1 cellular context compared by ENCODE assay signal in the genomic region with DNA sequence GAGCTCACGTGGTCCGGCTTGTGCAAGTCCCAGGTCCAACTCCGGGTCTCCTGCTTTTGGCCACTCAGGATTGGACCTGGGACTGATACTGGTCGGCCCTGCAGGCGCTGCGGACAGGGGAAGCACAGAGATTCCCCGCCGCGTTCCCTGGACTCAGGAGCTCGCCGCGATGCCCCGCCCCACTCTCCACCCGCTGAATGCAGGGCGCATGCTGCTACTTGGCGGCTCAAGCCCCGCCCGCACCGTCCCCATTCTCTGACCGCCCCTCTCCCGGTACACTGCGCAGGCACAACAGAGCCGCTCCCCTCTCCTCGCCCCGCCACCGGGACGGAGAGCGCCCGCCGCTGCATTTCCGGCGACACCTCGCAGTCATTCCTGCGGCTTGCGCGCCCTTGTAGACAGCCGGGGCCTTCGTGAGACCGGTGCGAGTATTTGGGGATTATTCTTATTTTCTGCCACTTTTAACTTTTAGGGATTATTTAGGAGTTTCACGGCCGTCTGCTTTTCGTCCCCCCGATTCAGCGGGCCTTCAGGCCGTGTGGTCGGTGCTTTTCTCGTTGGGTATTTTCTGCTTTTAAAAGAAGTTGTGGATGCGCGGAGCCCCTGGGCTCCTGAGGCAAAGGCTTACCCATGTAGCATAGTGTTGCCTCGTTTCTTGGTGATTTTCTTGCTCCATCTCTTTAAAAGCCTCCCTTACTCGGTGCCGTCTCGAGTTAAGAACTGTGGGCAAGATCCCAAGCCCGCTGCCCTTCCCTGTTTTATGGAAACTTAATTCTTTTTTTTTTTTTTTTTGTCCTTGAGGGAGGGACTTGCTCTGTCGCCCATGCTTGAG.
TF ChIP-seq lines count a peak whose summit lies in the region.

A gene (plus strand): TSS at position 251 of the 832 bp plus-strand sequence. CDS start 1,544 bp downstream, outside the sequence.

TF ChIP-seq in K562, 482 proteins besides CTCF, POLR2A, EP300 and RAD21 (continued from another document and continues in another):
- TF ChIP-seq, protein P1, sequence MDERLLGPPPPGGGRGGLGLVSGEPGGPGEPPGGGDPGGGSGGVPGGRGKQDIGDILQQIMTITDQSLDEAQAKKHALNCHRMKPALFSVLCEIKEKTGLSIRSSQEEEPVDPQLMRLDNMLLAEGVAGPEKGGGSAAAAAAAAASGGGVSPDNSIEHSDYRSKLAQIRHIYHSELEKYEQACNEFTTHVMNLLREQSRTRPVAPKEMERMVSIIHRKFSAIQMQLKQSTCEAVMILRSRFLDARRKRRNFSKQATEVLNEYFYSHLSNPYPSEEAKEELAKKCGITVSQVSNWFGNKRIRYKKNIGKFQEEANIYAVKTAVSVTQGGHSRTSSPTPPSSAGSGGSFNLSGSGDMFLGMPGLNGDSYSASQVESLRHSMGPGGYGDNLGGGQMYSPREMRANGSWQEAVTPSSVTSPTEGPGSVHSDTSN (CRISPR knock-in tag; IDR thresholded peaks at IDR 0.05; ENCODE audit: low read depth): no peak
- TF ChIP-seq, protein P1 (tag; conservative IDR thresholded peaks at IDR 0.05; ENCODE audit: low read depth): no peak
- TF ChIP-seq HDAC2 (IDR thresholded peaks at IDR 0.05): no peak; the same call in 1 of the 2 replicates
- TF ChIP-seq, protein P2, sequence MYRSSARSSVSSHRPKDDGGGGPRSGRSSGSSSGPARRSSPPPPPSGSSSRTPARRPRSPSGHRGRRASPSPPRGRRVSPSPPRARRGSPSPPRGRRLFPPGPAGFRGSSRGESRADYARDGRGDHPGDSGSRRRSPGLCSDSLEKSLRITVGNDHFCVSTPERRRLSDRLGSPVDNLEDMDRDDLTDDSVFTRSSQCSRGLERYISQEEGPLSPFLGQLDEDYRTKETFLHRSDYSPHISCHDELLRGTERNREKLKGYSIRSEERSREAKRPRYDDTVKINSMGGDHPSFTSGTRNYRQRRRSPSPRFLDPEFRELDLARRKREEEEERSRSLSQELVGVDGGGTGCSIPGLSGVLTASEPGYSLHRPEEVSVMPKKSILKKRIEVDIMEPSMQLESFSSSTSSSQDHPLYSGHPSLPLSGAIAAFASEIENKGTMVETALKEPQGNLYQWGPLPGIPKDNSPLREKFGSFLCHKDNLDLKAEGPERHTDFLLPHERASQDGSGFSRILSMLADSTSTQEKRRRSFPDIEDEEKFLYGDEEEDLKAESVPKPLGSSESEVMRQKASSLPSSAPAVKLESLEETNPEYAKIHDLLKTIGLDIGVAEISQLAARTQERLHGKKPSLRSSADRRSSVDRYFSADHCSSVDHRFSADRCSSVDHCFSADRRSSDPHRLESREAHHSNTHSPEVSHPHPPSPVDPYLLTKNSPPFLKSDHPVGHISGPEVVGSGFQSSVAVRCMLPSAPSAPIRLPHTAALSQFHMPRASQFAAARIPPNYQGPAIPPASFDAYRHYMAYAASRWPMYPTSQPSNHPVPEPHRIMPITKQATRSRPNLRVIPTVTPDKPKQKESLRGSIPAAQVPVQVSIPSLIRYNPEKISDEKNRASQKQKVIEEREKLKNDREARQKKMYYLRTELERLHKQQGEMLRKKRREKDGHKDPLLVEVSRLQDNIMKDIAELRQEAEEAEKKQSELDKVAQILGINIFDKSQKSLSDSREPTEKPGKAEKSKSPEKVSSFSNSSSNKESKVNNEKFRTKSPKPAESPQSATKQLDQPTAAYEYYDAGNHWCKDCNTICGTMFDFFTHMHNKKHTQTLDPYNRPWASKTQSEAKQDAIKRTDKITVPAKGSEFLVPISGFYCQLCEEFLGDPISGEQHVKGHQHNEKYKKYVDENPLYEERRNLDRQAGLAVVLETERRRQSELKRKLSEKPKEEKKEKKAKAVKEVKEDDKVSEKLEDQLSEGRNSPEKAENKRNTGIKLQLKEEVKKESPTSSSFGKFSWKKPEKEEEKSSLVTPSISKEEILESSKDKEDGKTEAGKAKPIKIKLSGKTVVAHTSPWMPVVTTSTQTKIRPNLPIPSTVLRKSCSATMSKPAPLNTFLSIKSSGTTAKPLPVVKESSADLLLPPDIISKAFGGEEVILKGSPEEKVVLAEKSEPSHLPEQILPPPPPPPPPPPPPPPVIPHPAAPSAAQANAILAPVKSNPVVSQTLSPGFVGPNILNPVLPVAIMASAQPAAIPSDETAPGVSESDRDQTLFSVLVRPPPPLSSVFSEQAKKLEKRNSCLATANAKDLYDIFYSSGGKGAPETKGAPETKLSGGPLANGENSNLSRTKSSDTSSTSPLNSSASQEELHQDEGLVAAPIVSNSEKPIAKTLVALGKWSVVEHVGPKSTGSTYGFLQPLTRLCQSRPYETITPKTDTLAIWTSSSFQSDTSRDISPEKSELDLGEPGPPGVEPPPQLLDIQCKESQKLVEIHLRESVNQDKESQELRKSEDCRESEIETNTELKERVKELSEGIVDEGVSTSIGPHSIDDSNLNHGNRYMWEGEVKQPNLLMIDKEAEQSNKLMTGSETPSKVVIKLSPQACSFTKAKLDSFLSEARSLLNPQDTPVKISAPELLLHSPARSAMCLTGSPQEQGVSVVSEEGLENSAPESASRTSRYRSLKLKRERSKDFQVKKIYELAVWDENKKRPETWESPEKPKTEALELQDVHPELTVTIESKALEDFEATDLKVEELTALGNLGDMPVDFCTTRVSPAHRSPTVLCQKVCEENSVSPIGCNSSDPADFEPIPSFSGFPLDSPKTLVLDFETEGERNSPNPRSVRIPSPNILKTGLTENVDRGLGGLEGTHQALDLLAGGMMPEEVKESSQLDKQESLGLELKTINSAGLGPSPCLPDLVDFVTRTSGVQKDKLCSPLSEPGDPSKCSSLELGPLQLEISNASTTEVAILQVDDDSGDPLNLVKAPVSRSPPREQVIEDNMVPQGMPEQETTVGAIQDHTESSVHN (IDR thresholded peaks at IDR 0.05; ENCODE audit: borderline replicate concordance in 1 of 2, low read depth in 1 of 2): peak in 1 of 2 experiments; percentile 58; a peak in 2 of 4 replicates
- TF ChIP-seq, protein P3, sequence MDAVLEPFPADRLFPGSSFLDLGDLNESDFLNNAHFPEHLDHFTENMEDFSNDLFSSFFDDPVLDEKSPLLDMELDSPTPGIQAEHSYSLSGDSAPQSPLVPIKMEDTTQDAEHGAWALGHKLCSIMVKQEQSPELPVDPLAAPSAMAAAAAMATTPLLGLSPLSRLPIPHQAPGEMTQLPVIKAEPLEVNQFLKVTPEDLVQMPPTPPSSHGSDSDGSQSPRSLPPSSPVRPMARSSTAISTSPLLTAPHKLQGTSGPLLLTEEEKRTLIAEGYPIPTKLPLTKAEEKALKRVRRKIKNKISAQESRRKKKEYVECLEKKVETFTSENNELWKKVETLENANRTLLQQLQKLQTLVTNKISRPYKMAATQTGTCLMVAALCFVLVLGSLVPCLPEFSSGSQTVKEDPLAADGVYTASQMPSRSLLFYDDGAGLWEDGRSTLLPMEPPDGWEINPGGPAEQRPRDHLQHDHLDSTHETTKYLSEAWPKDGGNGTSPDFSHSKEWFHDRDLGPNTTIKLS (IDR thresholded peaks at IDR 0.05; ENCODE audit: borderline replicate concordance, low read depth): peak; percentile 15; the same call in 1 of the 2 replicates
- TF ChIP-seq ESRRA (IDR thresholded peaks at IDR 0.05; ENCODE audit: borderline replicate concordance, low read depth): peak; percentile 68; the same call in 1 of the 2 replicates
- TF ChIP-seq ZKSCAN3 (CRISPR knock-in tag; IDR thresholded peaks at IDR 0.05): no peak
- TF ChIP-seq SMARCE1 (IDR thresholded peaks at IDR 0.05): peak; percentile 46; the same call in 1 of the 2 replicates
- TF ChIP-seq, protein P4, sequence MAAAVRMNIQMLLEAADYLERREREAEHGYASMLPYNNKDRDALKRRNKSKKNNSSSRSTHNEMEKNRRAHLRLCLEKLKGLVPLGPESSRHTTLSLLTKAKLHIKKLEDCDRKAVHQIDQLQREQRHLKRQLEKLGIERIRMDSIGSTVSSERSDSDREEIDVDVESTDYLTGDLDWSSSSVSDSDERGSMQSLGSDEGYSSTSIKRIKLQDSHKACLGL (CRISPR knock-in tag; IDR thresholded peaks at IDR 0.05; ENCODE audit: borderline replicate concordance, poor library complexity, severe bottlenecking): peak; percentile 35
- TF ChIP-seq ZNF551 (CRISPR knock-in tag; IDR thresholded peaks at IDR 0.05): no peak
- no peak for TF ChIP-seq ETS2 (tag; IDR thresholded peaks at IDR 0.05; ENCODE audit: borderline replicate concordance, poor library complexity, severe bottlenecking)
- TF ChIP-seq CBX8 (IDR thresholded peaks at IDR 0.05; ENCODE audit: borderline replicate concordance, extremely low read depth, low read depth, low read length, poor library complexity, severe bottlenecking): no peak
- peak; percentile 25 for TF ChIP-seq NFE2 (IDR thresholded peaks at IDR 0.05; ENCODE audit: low read depth)
- peak; percentile 90 for TF ChIP-seq POLR2H (tag; IDR thresholded peaks at IDR 0.05; ENCODE audit: low read depth)
- TF ChIP-seq, protein P5, sequence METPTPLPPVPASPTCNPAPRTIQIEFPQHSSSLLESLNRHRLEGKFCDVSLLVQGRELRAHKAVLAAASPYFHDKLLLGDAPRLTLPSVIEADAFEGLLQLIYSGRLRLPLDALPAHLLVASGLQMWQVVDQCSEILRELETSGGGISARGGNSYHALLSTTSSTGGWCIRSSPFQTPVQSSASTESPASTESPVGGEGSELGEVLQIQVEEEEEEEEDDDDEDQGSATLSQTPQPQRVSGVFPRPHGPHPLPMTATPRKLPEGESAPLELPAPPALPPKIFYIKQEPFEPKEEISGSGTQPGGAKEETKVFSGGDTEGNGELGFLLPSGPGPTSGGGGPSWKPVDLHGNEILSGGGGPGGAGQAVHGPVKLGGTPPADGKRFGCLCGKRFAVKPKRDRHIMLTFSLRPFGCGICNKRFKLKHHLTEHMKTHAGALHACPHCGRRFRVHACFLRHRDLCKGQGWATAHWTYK (CRISPR knock-in tag; IDR thresholded peaks at IDR 0.05): no peak
- TF ChIP-seq CHD2 (IDR thresholded peaks at IDR 0.05; ENCODE audit: low read depth, low read length): no peak
- peak; percentile 65 for TF ChIP-seq CREB1 (IDR thresholded peaks at IDR 0.05)
- peak; percentile 68; the same call in 1 of the 2 replicates for TF ChIP-seq CREB1 (CRISPR knock-in tag; IDR thresholded peaks at IDR 0.05)
- no peak for TF ChIP-seq ZNF445 (CRISPR knock-in tag; IDR thresholded peaks at IDR 0.05; ENCODE audit: low read depth)
- TF ChIP-seq BHLHE40 (IDR thresholded peaks at IDR 0.05; ENCODE audit: low read length): peak; percentile 80
- peak; percentile 83 for TF ChIP-seq RNF2 (IDR thresholded peaks at IDR 0.05)
- TF ChIP-seq, protein P6, sequence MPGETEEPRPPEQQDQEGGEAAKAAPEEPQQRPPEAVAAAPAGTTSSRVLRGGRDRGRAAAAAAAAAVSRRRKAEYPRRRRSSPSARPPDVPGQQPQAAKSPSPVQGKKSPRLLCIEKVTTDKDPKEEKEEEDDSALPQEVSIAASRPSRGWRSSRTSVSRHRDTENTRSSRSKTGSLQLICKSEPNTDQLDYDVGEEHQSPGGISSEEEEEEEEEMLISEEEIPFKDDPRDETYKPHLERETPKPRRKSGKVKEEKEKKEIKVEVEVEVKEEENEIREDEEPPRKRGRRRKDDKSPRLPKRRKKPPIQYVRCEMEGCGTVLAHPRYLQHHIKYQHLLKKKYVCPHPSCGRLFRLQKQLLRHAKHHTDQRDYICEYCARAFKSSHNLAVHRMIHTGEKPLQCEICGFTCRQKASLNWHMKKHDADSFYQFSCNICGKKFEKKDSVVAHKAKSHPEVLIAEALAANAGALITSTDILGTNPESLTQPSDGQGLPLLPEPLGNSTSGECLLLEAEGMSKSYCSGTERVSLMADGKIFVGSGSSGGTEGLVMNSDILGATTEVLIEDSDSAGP (CRISPR knock-in tag; IDR thresholded peaks at IDR 0.05): no peak
- TF ChIP-seq TFAM (CRISPR knock-in tag; conservative IDR thresholded peaks at IDR 0.05): no peak
- no peak for TF ChIP-seq TSC22D4 (tag; IDR thresholded peaks at IDR 0.05)
- TF ChIP-seq FOS (IDR thresholded peaks at IDR 0.05; ENCODE audit: extremely low read depth, insufficient read length): no peak
- TF ChIP-seq, protein P7, sequence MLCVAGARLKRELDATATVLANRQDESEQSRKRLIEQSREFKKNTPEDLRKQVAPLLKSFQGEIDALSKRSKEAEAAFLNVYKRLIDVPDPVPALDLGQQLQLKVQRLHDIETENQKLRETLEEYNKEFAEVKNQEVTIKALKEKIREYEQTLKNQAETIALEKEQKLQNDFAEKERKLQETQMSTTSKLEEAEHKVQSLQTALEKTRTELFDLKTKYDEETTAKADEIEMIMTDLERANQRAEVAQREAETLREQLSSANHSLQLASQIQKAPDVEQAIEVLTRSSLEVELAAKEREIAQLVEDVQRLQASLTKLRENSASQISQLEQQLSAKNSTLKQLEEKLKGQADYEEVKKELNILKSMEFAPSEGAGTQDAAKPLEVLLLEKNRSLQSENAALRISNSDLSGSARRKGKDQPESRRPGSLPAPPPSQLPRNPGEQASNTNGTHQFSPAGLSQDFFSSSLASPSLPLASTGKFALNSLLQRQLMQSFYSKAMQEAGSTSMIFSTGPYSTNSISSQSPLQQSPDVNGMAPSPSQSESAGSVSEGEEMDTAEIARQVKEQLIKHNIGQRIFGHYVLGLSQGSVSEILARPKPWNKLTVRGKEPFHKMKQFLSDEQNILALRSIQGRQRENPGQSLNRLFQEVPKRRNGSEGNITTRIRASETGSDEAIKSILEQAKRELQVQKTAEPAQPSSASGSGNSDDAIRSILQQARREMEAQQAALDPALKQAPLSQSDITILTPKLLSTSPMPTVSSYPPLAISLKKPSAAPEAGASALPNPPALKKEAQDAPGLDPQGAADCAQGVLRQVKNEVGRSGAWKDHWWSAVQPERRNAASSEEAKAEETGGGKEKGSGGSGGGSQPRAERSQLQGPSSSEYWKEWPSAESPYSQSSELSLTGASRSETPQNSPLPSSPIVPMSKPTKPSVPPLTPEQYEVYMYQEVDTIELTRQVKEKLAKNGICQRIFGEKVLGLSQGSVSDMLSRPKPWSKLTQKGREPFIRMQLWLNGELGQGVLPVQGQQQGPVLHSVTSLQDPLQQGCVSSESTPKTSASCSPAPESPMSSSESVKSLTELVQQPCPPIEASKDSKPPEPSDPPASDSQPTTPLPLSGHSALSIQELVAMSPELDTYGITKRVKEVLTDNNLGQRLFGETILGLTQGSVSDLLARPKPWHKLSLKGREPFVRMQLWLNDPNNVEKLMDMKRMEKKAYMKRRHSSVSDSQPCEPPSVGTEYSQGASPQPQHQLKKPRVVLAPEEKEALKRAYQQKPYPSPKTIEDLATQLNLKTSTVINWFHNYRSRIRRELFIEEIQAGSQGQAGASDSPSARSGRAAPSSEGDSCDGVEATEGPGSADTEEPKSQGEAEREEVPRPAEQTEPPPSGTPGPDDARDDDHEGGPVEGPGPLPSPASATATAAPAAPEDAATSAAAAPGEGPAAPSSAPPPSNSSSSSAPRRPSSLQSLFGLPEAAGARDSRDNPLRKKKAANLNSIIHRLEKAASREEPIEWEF (CRISPR knock-in tag; IDR thresholded peaks at IDR 0.05): no peak
- no peak for TF ChIP-seq EWSR1 (IDR thresholded peaks at IDR 0.05; ENCODE audit: borderline replicate concordance, low read depth, partially characterized antibody)
- no peak for TF ChIP-seq ZNF778 (CRISPR knock-in tag; IDR thresholded peaks at IDR 0.05)
- TF ChIP-seq SMARCA4 (IDR thresholded peaks at IDR 0.05): 0 out of 2 replicates have a peak, but pooled peaks have one; percentile 44
- TF ChIP-seq NR2F6 (CRISPR knock-in tag; IDR thresholded peaks at IDR 0.05): 0 out of 2 replicates have a peak, but pooled peaks have one; percentile 20
- TF ChIP-seq ZFP36 (IDR thresholded peaks at IDR 0.05; ENCODE audit: low read depth, low read length, partially characterized antibody): peak; percentile 61
- TF ChIP-seq PYGO2 (tag; IDR thresholded peaks at IDR 0.05): no peak
- TF ChIP-seq SLC30A9 (CRISPR knock-in tag; IDR thresholded peaks at IDR 0.05): no peak
- no peak for TF ChIP-seq ZNF174 (CRISPR knock-in tag; IDR thresholded peaks at IDR 0.05)
